In genomic region chr11:66868726-66869291, GRCh38 we compare ENCODE assay signal across 8 cellular contexts. TPM values are rescaled to one million over a fixed set of nuclear protein-coding genes. Genes with fewer than 3 reads are reported as not detected.
DNase-seq lines count a peak whose midpoint lies in the region; ATAC-seq and TF ChIP-seq lines count a peak whose summit lies in the region.

No MANE protein-coding gene starts in this region.

- H3K27ac ChIP-seq in lower lobe of right lung: no peak overlapping the region

- no peak overlapping the region for H3K4me3 ChIP-seq in lower lobe of right lung

- H3K4me1 ChIP-seq in lower lobe of right lung: no peaks in the 10 kb centered on the region

- H3K36me3 ChIP-seq in lower lobe of right lung: peaks cover 3% of the 10 kb centered on the region

- DNase-seq in RPMI8226 (peak; percentile 95), lower lobe of right lung (peak; percentile 85), NCI-H187 treated with DMSO at 0.1 percent for 48 hours (lab: John Stamatoyannopoulos, UW) (no peak), DMS79 (lab: John Stamatoyannopoulos, UW) (no peak)
- DNase-seq in activated naive CD4-positive, alpha-beta T cell (lab: John Stamatoyannopoulos, UW): peak in 3 of 4 experiments; percentile 39 to 70 (median 60)
- peak; percentile 88 for DNase-seq in stimulated activated naive CD8-positive, alpha-beta T cell treated with anti-CD3 and anti-CD28 coated beads, Interleukin-15, Interleukin-2, amounts not matched to agents 100 U/mL and 50 U/mL, for 24 hours

- peak; percentile 85 for ATAC-seq in GM18511 (IDR thresholded peaks at IDR 0.05; ENCODE audit: unreplicated experiment)
- peak; percentile 84 for ATAC-seq in HG02885 (IDR thresholded peaks at IDR 0.05; ENCODE audit: poor library complexity, unreplicated experiment)
- ATAC-seq in lower lobe of right lung: peak; percentile 83 to 90
- ATAC-seq in stimulated activated naive CD8-positive, alpha-beta T cell treated with anti-CD3 and anti-CD28 coated beads, Interleukin-15, Interleukin-2, amounts not matched to agents 100 U/mL and 50 U/mL, for 24 hours: peak; percentile 80

- H3K9me3 ChIP-seq in lower lobe of right lung: no peaks in the 10 kb centered on the region

- TF ChIP-seq CTCF in lower lobe of right lung (IDR thresholded peaks at IDR 0.05): peak; percentile 50

- intact Hi-C loops in lower lobe of right lung (cut with DNase I): no loop called here

- H3K27me3 ChIP-seq in lower lobe of right lung (ENCODE audit: low read depth): no peaks in the 10 kb centered on the region

RNA-seq across cellular contexts. Expression of gene LRFN4, which starts 11.9 kb away (rescaled TPM):
- 15.7 TPM for total RNA-seq in lower lobe of right lung

RNA-seq across cellular contexts. Expression of gene RCE1, which starts 25.6 kb away (rescaled TPM):
- total RNA-seq in lower lobe of right lung: 18.9 TPM

Comparison
In these comparisons a context has a peak if more than half of its experiments do, and no peak if none do; other contexts are left out.
1. DNase-seq: peak in RPMI8226 (single experiment), activated naive CD4-positive, alpha-beta T cell (3 of 4), lower lobe of right lung (single experiment) and stimulated activated naive CD8-positive, alpha-beta T cell treated with anti-CD3 and anti-CD28 coated beads, Interleukin-15, Interleukin-2, amounts not matched to agents 100 U/mL and 50 U/mL, for 24 hours (single experiment); none in NCI-H187 treated with DMSO at 0.1 percent for 48 hours (single experiment) and DMS79 (single experiment).
2. Peak in every context shown above with its lines, with median percentiles within 50 percentile points of each other: ATAC-seq.